ENCODE assay signal across 8 cellular contexts in genomic region chr6:42978487-42978792, GRCh38. TPM values are rescaled to one million over a fixed set of nuclear protein-coding genes. Genes with fewer than 3 reads are reported as not detected.
DNase-seq lines count a peak whose midpoint lies in the region; ATAC-seq, FAIRE-seq and TF ChIP-seq lines count a peak whose summit lies in the region.

No MANE protein-coding gene starts in this region.

- CTCF ChIA-PET in activated CD8-positive, alpha-beta T cell treated with anti-CD3 and anti-CD28 coated beads for 36 hours (lab: Charles Lee): interaction anchor here (2.5 kb wide), 1 partner anchor 49 kb away, joined by 10 read pairs; the partner anchor contains the start of gene CNPY3

- H3K27ac ChIP-seq in foreskin keratinocyte: peak overlapping the region; percentile 23
- peak overlapping the region; percentile 70 to 91 (median 74) for H3K27ac ChIP-seq in pancreas

- H3K9me3 ChIP-seq in pancreas: no peaks in the 10 kb centered on the region

- WGBS in pancreas, 2 donors: 0 to 2% methylated on average over 8 to 24 of the region's 24 CpGs

- no peaks in the 10 kb centered on the region for H3K36me3 ChIP-seq in pancreas

- DNase-seq in NCI-H1417 (lab: John Stamatoyannopoulos, UW) (peak in 2 of 3 experiments; percentile 42 to 47), NCI-H1417 treated with DMSO at 0.1 percent for 48 hours (lab: John Stamatoyannopoulos, UW) (no peak), foreskin keratinocyte (no peak), pancreas (peak in 4 of 6 donors; percentile 41 to 88 (median 68)), GOT3 (lab: John Stamatoyannopoulos, UW) (no peak)
- DNase-seq in activated CD8-positive, alpha-beta T cell treated with anti-CD3 and anti-CD28 coated beads for 36 hours: no peak

- no peak for FAIRE-seq in pancreas (lab: Jason Lieb, UNC)

- TF ChIP-seq CTCF in activated CD8-positive, alpha-beta T cell treated with anti-CD3 and anti-CD28 coated beads for 36 hours (IDR thresholded peaks at IDR 0.05): no peak
- TF ChIP-seq CTCF in foreskin keratinocyte (conservative IDR thresholded peaks at IDR 0.05) (no peak), pancreas (IDR thresholded peaks at IDR 0.05) (no peak)

- intact Hi-C loops in activated CD8-positive, alpha-beta T cell treated with anti-CD3 and anti-CD28 coated beads for 36 hours (cut with micrococcal nuclease): loop anchor here (5.0 kb wide), 1 partner anchor 34 kb away; the partner anchor contains the start of genes KLHDC3 and MEA1
- intact Hi-C loops in pancreas (cut with DNase I): no loop called here

- no peaks in the 10 kb centered on the region for H3K27me3 Mint-ChIP-seq in activated CD8-positive, alpha-beta T cell treated with anti-CD3 and anti-CD28 coated beads for 36 hours

- ATAC-seq in HG03139 (IDR thresholded peaks at IDR 0.05; ENCODE audit: unreplicated experiment) (peak; percentile 15), foreskin keratinocyte (peak; percentile 4), pancreas (peak in 1 of 4 donors; percentile 16), HG03378 (IDR thresholded peaks at IDR 0.05; ENCODE audit: unreplicated experiment) (no peak)
- ATAC-seq in activated CD8-positive, alpha-beta T cell treated with anti-CD3 and anti-CD28 coated beads for 36 hours: no peak

- no peaks in the 10 kb centered on the region for H3K9me3 Mint-ChIP-seq in activated CD8-positive, alpha-beta T cell treated with anti-CD3 and anti-CD28 coated beads for 36 hours

- peak overlapping the region; percentile 88 for H3K4me3 Mint-ChIP-seq in activated CD8-positive, alpha-beta T cell treated with anti-CD3 and anti-CD28 coated beads for 36 hours

- H3K27me3 ChIP-seq in foreskin keratinocyte (no peaks in the 10 kb centered on the region), pancreas (no peaks in the 10 kb centered on the region)

- peak overlapping the region; percentile 81 for H3K27ac Mint-ChIP-seq in activated CD8-positive, alpha-beta T cell treated with anti-CD3 and anti-CD28 coated beads for 36 hours

- peaks cover 20% of the 10 kb centered on the region for H3K36me3 Mint-ChIP-seq in activated CD8-positive, alpha-beta T cell treated with anti-CD3 and anti-CD28 coated beads for 36 hours (ENCODE audit: low read depth)

- H3K4me3 ChIP-seq in pancreas: peak overlapping the region; percentile 70 to 95 (median 84)

- peaks cover 45% of the 10 kb centered on the region for H3K4me1 Mint-ChIP-seq in activated CD8-positive, alpha-beta T cell treated with anti-CD3 and anti-CD28 coated beads for 36 hours (ENCODE audit: low read depth)

- H3K4me1 ChIP-seq in foreskin keratinocyte (peaks cover 10% of the 10 kb centered on the region), pancreas (peaks cover 0 to 22% (median 0%) of the 10 kb centered on the region in 3 donors)

- POLR2A ChIA-PET in activated CD8-positive, alpha-beta T cell treated with anti-CD3 and anti-CD28 coated beads for 36 hours (lab: Charles Lee): interaction anchor here (0.7 to 3.8 kb wide), 13 partner anchors 8 to 196 kb away, joined by 3 to 38 read pairs (median 7); partner anchors contain the start of genes CNPY3, CUL7 and KLHDC3

RNA-seq across cellular contexts. Expression of gene PEX6, which starts 0.5 kb away (rescaled TPM):
- 1 to 10 TPM; 7.3 to 9.0 TPM for total RNA-seq in activated CD8-positive, alpha-beta T cell treated with anti-CD3 and anti-CD28 coated beads for 36 hours
- 10.3 and 20.5 TPM in 2 replicates for total RNA-seq in foreskin keratinocyte
- 8.1 and 15.3 TPM in 2 replicates for polyA plus RNA-seq in foreskin keratinocyte
- total RNA-seq in pancreas: 10 to 100 TPM; 11.4 to 24.3 (median 16.5) TPM
- 10 to 100 TPM; 17.5 to 20.9 TPM for polyA plus RNA-seq in pancreas

RNA-seq across cellular contexts. Expression of gene PPP2R5D, which starts 5.9 kb away (rescaled TPM):
- 10 to 100 TPM; 41.6 to 47.5 TPM for total RNA-seq in activated CD8-positive, alpha-beta T cell treated with anti-CD3 and anti-CD28 coated beads for 36 hours
- total RNA-seq in foreskin keratinocyte (42.9 and 44.4 TPM in 2 replicates), pancreas (10 to 100 TPM in 5 of 6 donors, 1 to 10 TPM in 1; 9.6 to 17.2 (median 11.3) TPM)
- polyA plus RNA-seq in foreskin keratinocyte (36.4 and 37.7 TPM in 2 replicates), pancreas (10 to 100 TPM; 16.8 to 18.7 TPM)

RNA-seq across cellular contexts. Expression of gene GNMT, which starts 17.9 kb away (rescaled TPM):
- total RNA-seq in activated CD8-positive, alpha-beta T cell treated with anti-CD3 and anti-CD28 coated beads for 36 hours: under 1 TPM; 0.25 to 0.38 TPM
- 0.20 and 0.32 TPM in 2 replicates for total RNA-seq in foreskin keratinocyte
- polyA plus RNA-seq in foreskin keratinocyte: 0.09 and 0.26 TPM in 2 replicates
- total RNA-seq in pancreas: 100 to 1,000 TPM in 3 of 6 donors, 10 to 100 TPM in 3; 19.0 to 295 (median 102) TPM
- polyA plus RNA-seq in pancreas: 100 to 1,000 TPM in 1 of 2 donors, 10 to 100 TPM in 1; 57.9 to 443 TPM

RNA-seq across cellular contexts. Expression of gene MEA1, which starts 35.3 kb away (rescaled TPM):
- total RNA-seq in activated CD8-positive, alpha-beta T cell treated with anti-CD3 and anti-CD28 coated beads for 36 hours: 10 to 100 TPM; 84.8 to 92.3 TPM
- 119 and 120 TPM in 2 replicates for total RNA-seq in foreskin keratinocyte
- 166 and 169 TPM in 2 replicates for polyA plus RNA-seq in foreskin keratinocyte
- total RNA-seq in pancreas: 10 to 100 TPM; 16.5 to 26.5 (median 22.6) TPM
- 10 to 100 TPM; 44.1 to 48.7 TPM for polyA plus RNA-seq in pancreas

RNA-seq across cellular contexts. Expression of gene KLHDC3, which starts 35.6 kb away (rescaled TPM):
- total RNA-seq in activated CD8-positive, alpha-beta T cell treated with anti-CD3 and anti-CD28 coated beads for 36 hours: 10 to 100 TPM; 58.6 to 64.0 TPM
- 49.7 and 51.6 TPM in 2 replicates for total RNA-seq in foreskin keratinocyte
- 46.3 and 48.6 TPM in 2 replicates for polyA plus RNA-seq in foreskin keratinocyte
- total RNA-seq in pancreas: 10 to 100 TPM; 19.7 to 40.6 (median 28.0) TPM
- polyA plus RNA-seq in pancreas: 10 to 100 TPM; 48.5 to 48.8 TPM

Comparison
In these comparisons a context has a peak if more than half of its experiments do, and no peak if none do; other contexts are left out.
1. DNase-seq: peak in NCI-H1417 (2 of 3) and pancreas (4 of 6); none in NCI-H1417 treated with DMSO at 0.1 percent for 48 hours (single experiment), activated CD8-positive, alpha-beta T cell treated with anti-CD3 and anti-CD28 coated beads for 36 hours (single experiment), foreskin keratinocyte (0 of 2) and GOT3 (single experiment).
2. ATAC-seq: peak in HG03139 (single experiment) and foreskin keratinocyte (single experiment); none in activated CD8-positive, alpha-beta T cell treated with anti-CD3 and anti-CD28 coated beads for 36 hours (single experiment) and HG03378 (single experiment).
3. RNA of gene GNMT, which starts 17.9 kb away (total RNA-seq): 19.0 to 295 TPM in pancreas; 0.25 to 0.38 TPM in activated CD8-positive, alpha-beta T cell treated with anti-CD3 and anti-CD28 coated beads for 36 hours and 0.20 to 0.32 TPM in foreskin keratinocyte; every median in the first group is over 10 times any median in the second.